ENCODE assay signal across 24 cellular contexts in genomic region chr11:86722041-86722440, GRCh38. TPM values are rescaled to one million over a fixed set of nuclear protein-coding genes. Genes with fewer than 3 reads are reported as not detected.
DNase-seq lines count a peak whose midpoint lies in the region; ATAC-seq and TF ChIP-seq lines count a peak whose summit lies in the region.
"Had no signal": no experiment of that assay in that cellular context is flagged by ENCODE, and none has a peak within 500 bp of the region (broad histone marks: within the 10 kb centered on the region; RNA-seq: fewer than 3 reads in every experiment).

No MANE protein-coding gene starts in this region.

- H3K36me3 ChIP-seq in adipocyte (ENCODE audit: control insufficient read depth, insufficient read depth, low read length, severe bottlenecking) (no peaks in the 10 kb centered on the region), skeletal muscle satellite cell (ENCODE audit: insufficient read depth, low read length) (no peaks in the 10 kb centered on the region), left ventricle myocardium inferior (no peaks in the 10 kb centered on the region)
- H3K36me3 ChIP-seq: adrenal gland; BLaER1 treated with 17β-estradiol and CSF1 and Interleukin-3, amounts not matched to agents 10 nM and 100 nM; colonic mucosa; right lobe of liver; suprapubic skin had no signal

- no peak for TF ChIP-seq CTCF in fibroblast of mammary gland (conservative IDR thresholded peaks at IDR 0.05; ENCODE audit: control insufficient read depth, insufficient read depth, low read depth, low read length)
- no peak for TF ChIP-seq CTCF in left ventricle myocardium inferior (IDR thresholded peaks at IDR 0.05; ENCODE audit: borderline replicate concordance)

- H3K9me3 ChIP-seq in adipocyte (ENCODE audit: control insufficient read depth, low read length) (peaks cover 9% of the 10 kb centered on the region), skeletal muscle satellite cell (replicated peaks; ENCODE audit: low read length) (peaks cover 6% of the 10 kb centered on the region), left ventricle myocardium inferior (replicated peaks) (peaks cover 32% of the 10 kb centered on the region)
- H3K9me3 ChIP-seq: adrenal gland, colonic mucosa, right lobe of liver had no signal

- H3K4me1 ChIP-seq in adipocyte (ENCODE audit: control insufficient read depth, insufficient read depth, low read length) (peaks cover 46% of the 10 kb centered on the region), skeletal muscle satellite cell (ENCODE audit: control insufficient read depth, insufficient read depth, low read length) (peaks cover 54% of the 10 kb centered on the region), left ventricle myocardium inferior (no peaks in the 10 kb centered on the region)
- H3K4me1 ChIP-seq: adrenal gland; BLaER1 treated with 17β-estradiol and CSF1 and Interleukin-3, amounts not matched to agents 10 nM and 100 nM; colonic mucosa; right lobe of liver had no signal

- H3K4me3 ChIP-seq in adipocyte (ENCODE audit: low read length), result peak overlapping the region; percentile 39
- no peak overlapping the region for H3K4me3 ChIP-seq in fibroblast of mammary gland (ENCODE audit: control insufficient read depth, low read depth, low read length)
- no peak overlapping the region for H3K4me3 ChIP-seq in skeletal muscle satellite cell (ENCODE audit: low read length)
- H3K4me3 ChIP-seq in left ventricle myocardium inferior, result no peak overlapping the region
- H3K4me3 ChIP-seq: adrenal gland; BLaER1 treated with 17β-estradiol and CSF1 and Interleukin-3, amounts not matched to agents 10 nM and 100 nM; colonic mucosa; hepatocyte; right lobe of liver; suprapubic skin had no signal

- H3K27ac ChIP-seq in left ventricle myocardium inferior (replicated peaks), result no peak overlapping the region
- H3K27ac ChIP-seq: adrenal gland; BLaER1 treated with 17β-estradiol and CSF1 and Interleukin-3, amounts not matched to agents 10 nM and 100 nM; colonic mucosa; right lobe of liver; RWPE1; suprapubic skin had no signal

- H3K4me2 ChIP-seq in skeletal muscle satellite cell (ENCODE audit: low read length), result peak overlapping the region; percentile 9
- H3K4me2 ChIP-seq: BLaER1 treated with 17β-estradiol and CSF1 and Interleukin-3, amounts not matched to agents 10 nM and 100 nM; hepatocyte had no signal

- peak overlapping the region; percentile 73 for H3K9ac ChIP-seq in adipocyte (ENCODE audit: low read length)
- H3K9ac ChIP-seq in skeletal muscle satellite cell (ENCODE audit: low read depth, low read length), result peak overlapping the region; percentile 33
- H3K9ac ChIP-seq: BLaER1 treated with 17β-estradiol and CSF1 and Interleukin-3, amounts not matched to agents 10 nM and 100 nM had no signal

- ATAC-seq in Right ventricle myocardium superior (ENCODE audit: poor library complexity), result no peak
- ATAC-seq: activated T-helper 17 cell treated with anti-CD3 and anti-CD28 coated beads, Interleukin-2, amount 50 U/mL, for 72 hours; left colon; right lobe of liver had no signal

- intact Hi-C loops in Right ventricle myocardium superior (cut with DNase I), result no loop called here
- intact Hi-C loops in left ventricle myocardium inferior (cut with micrococcal nuclease), result no loop called here

- DNase-seq in GM04503 (ENCODE audit: low read depth), result peak; percentile 46
- DNase-seq in adipocyte (ENCODE audit: low read depth), result peak; percentile 66
- DNase-seq in fibroblast of mammary gland (ENCODE audit: low read depth), result peak; percentile 80
- no peak for DNase-seq in COLO668 (lab: John Stamatoyannopoulos, UW; ENCODE audit: unreplicated experiment)
- no peak for DNase-seq in Right ventricle myocardium superior
- no peak for DNase-seq in left ventricle myocardium inferior
- DNase-seq: activated CD4-positive, CD25-positive, alpha-beta regulatory T cell; adrenal gland; colonic mucosa; DMS 273 treated with DMSO at 0.1 percent for 48 hours; erythroblast; left colon; NCI-H1048; NCI-H2107; NCI-H774; occipital lobe; right lobe of liver; stimulated activated CD4-positive, alpha-beta T cell treated with anti-CD3 and anti-CD28 coated beads, Interleukin-2, amount 100 ng/mL, for 24 hours had no signal

- H3K27me3 ChIP-seq in adipocyte (replicated peaks; ENCODE audit: control insufficient read depth, insufficient read depth, low read length), result no peaks in the 10 kb centered on the region
- H3K27me3 ChIP-seq in skeletal muscle satellite cell (ENCODE audit: control insufficient read depth, insufficient read depth, low read length), result no peaks in the 10 kb centered on the region
- H3K27me3 ChIP-seq in left ventricle myocardium inferior (ENCODE audit: low read depth), result no peaks in the 10 kb centered on the region
- H3K27me3 ChIP-seq: adrenal gland; BLaER1 treated with 17β-estradiol and CSF1 and Interleukin-3, amounts not matched to agents 10 nM and 100 nM; colonic mucosa; hepatocyte; right lobe of liver; suprapubic skin had no signal

RNA-seq across cellular contexts. Expression of gene ME3, which starts 49.6 kb away (rescaled TPM):
- total RNA-seq in skeletal muscle satellite cell (2012; rRNA removed), result 14.7 and 26.6 TPM in 2 replicates
- total RNA-seq in Right ventricle myocardium superior (30.4 TPM), left ventricle myocardium inferior (33.4 TPM)

Comparison
In these comparisons a context has a peak if more than half of its experiments do, and no peak if none do; other contexts are left out.
1. DNase-seq: peak in GM04503 (single experiment), adipocyte (single experiment) and fibroblast of mammary gland (single experiment); none in COLO668 (single experiment), Right ventricle myocardium superior (single experiment) and left ventricle myocardium inferior (single experiment).